ENCODE assay signal across 17 cellular contexts in the genomic region with DNA sequence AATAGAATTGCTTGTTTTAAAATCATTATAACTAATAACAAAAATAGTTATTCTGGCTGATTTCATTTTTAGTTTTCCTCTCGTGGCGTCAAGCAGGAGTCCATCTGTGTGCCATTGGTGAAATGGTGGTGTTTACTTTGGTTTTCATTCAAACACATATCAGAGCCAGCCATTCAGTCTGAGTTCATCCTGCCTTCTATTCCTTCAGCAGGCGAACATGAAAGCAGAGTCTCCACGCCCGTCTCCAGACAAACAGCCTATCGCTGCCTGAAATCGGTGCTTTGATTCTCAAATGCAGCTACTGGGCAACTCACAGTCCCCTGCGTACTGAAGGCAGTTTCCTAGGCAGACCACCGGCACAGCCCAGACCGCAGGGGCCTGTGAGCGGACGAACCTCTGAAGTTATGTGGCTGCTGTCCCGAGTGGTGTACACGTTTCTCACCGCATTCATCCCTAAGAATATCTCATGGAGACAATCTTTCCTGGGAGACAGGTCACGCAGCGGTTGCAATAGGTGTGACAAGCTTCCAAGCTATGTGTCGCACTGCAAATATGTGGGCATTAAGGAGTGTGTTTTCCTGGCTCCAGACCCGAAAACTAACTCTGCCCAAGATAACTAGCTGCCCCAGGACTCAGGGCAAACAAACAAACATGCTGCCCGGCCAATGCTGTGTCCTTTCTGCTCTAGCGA. TPM values are rescaled to one million over a fixed set of nuclear protein-coding genes. Genes with fewer than 3 reads are reported as not detected.
DNase-seq lines count a peak whose midpoint lies in the region; ATAC-seq and TF ChIP-seq lines count a peak whose summit lies in the region.
"Had no signal": no experiment of that assay in that cellular context is flagged by ENCODE, and none has a peak within 500 bp of the region (broad histone marks: within the 10 kb centered on the region; RNA-seq: fewer than 3 reads in every experiment).

No MANE protein-coding gene starts in this region.

- CTCF ChIA-PET in Panc1 (lab: Charles Lee): interaction anchor here (0.5 to 3.0 kb wide), 4 partner anchors 57 to 454 kb away, joined by 3 to 44 read pairs (median 5); no protein-coding TSS in a partner anchor
- CTCF ChIA-PET in A673 (lab: Charles Lee): interaction anchor here (1.6 kb wide), 1 partner anchor 444 kb away, joined by 7 read pairs; no protein-coding TSS in a partner anchor

- no peak for TF ChIP-seq CTCF in Panc1 (IDR thresholded peaks at IDR 0.05)
- no peak for TF ChIP-seq CTCF in fibroblast of lung (conservative IDR thresholded peaks at IDR 0.05 in 1 of 2, IDR thresholded peaks at IDR 0.05 in 1 of 2; ENCODE audit: low read depth in 1 of 2, low read length in 2 of 2)
- no peak for TF ChIP-seq CTCF in A673 (conservative IDR thresholded peaks at IDR 0.05; ENCODE audit: low read depth, low read length)

- H3K4me3 ChIP-seq in Panc1 (ENCODE audit: low read depth in 2 of 2, low read length in 2 of 2) (peak overlapping the region in 1 of 2 experiments; percentile 33; a peak in 2 of 4 replicates), fibroblast of lung (replicated peaks in 1 of 4; ENCODE audit: control extremely low read depth in 1 of 4, insufficient read depth in 1 of 4, low read depth in 3 of 4, low read length in 4 of 4) (peak overlapping the region in 1 of 4 experiments; percentile 17), trophoblast cell (ENCODE audit: low read depth, low read length) (no peak overlapping the region), MG63 (no peak overlapping the region), A673 (ENCODE audit: low read depth, low read length, poor library complexity, severe bottlenecking) (no peak overlapping the region)
- H3K4me3 ChIP-seq: prostate gland had no signal

- H3K27me3 ChIP-seq in Panc1 (ENCODE audit: control insufficient read depth, insufficient read depth, low read length) (no peaks in the 10 kb centered on the region), fibroblast of lung (ENCODE audit: control insufficient read depth, insufficient read depth, low read length) (peaks cover 9% of the 10 kb centered on the region), trophoblast cell (ENCODE audit: insufficient read depth, low read length) (no peaks in the 10 kb centered on the region), MG63 (no peaks in the 10 kb centered on the region), A673 (replicated peaks; ENCODE audit: insufficient read depth, low read depth, low read length, poor library complexity) (peaks cover 3% of the 10 kb centered on the region)

- H3K4me2 ChIP-seq in fibroblast of lung (ENCODE audit: extremely low read depth, insufficient read depth, low read length) (peak overlapping the region; percentile 41), trophoblast cell (ENCODE audit: low read length) (no peak overlapping the region)

- peak; percentile 55; the same call in 1 of the 2 replicates for ATAC-seq in Panc1
- ATAC-seq: activated T-cell treated with anti-CD3 and anti-CD28 coated beads, Interleukin-2, amount 50 U/mL, for 72 hours; effector memory CD8-positive, alpha-beta T cell; stimulated activated naive CD8-positive, alpha-beta T cell treated with anti-CD3 and anti-CD28 coated beads, Interleukin-15, amount 100 ng/mL, for 72 hours had no signal

- intact Hi-C loops in Panc1 (cut with micrococcal nuclease; ENCODE audit: unreplicated experiment) (loop anchor here (1.0 kb wide), 1 partner anchor 407 kb away; no protein-coding TSS in a partner anchor), A673 (cut with micrococcal nuclease; ENCODE audit: unreplicated experiment) (loop anchor here (2.0 to 10.0 kb wide), 2 partner anchors 209 to 407 kb away; no protein-coding TSS in a partner anchor)

- POLR2A ChIA-PET in Panc1 (lab: Charles Lee): no interaction called here
- POLR2A ChIA-PET in A673 (lab: Charles Lee; ENCODE audit: low non-redundant PET): no interaction called here

- H3K79me1 ChIP-seq in trophoblast cell (ENCODE audit: low read length): peaks cover 22% of the 10 kb centered on the region

- H2BK120ac ChIP-seq in trophoblast cell (ENCODE audit: insufficient read depth, low read length, poor library complexity): peak overlapping the region; percentile 7

- H3K36me3 ChIP-seq in Panc1 (ENCODE audit: control insufficient read depth, insufficient read depth, low read length) (no peaks in the 10 kb centered on the region), fibroblast of lung (ENCODE audit: control insufficient read depth, insufficient read depth, low read length) (no peaks in the 10 kb centered on the region), trophoblast cell (ENCODE audit: control insufficient read depth in 1 of 2, insufficient read depth in 2 of 2, low read length in 2 of 2) (no peaks in the 10 kb centered on the region), MG63 (no peaks in the 10 kb centered on the region), A673 (ENCODE audit: insufficient read depth, low read length, poor library complexity, severe bottlenecking) (no peaks in the 10 kb centered on the region)
- H3K36me3 ChIP-seq: prostate gland had no signal

- no peak overlapping the region for H2AK5ac ChIP-seq in trophoblast cell (ENCODE audit: low read length)

- peak overlapping the region; percentile 29 for H2BK12ac ChIP-seq in trophoblast cell (ENCODE audit: low read length)

- H3K9ac ChIP-seq in fibroblast of lung (ENCODE audit: insufficient read depth, low read length): no peak overlapping the region
- H3K9ac ChIP-seq in trophoblast cell (ENCODE audit: low read length): no peak overlapping the region

- peak overlapping the region; percentile 62 for H2BK5ac ChIP-seq in trophoblast cell (ENCODE audit: low read depth, low read length, poor library complexity)

- H3K9me3 ChIP-seq in Panc1 (ENCODE audit: control insufficient read depth, insufficient read depth, low read depth, low read length) (no peaks in the 10 kb centered on the region), fibroblast of lung (ENCODE audit: control insufficient read depth, insufficient read depth, low read depth, low read length) (no peaks in the 10 kb centered on the region), trophoblast cell (ENCODE audit: insufficient read depth, low read depth, low read length) (no peaks in the 10 kb centered on the region), MG63 (no peaks in the 10 kb centered on the region), A673 (ENCODE audit: low read depth, low read length, poor library complexity, severe bottlenecking) (no peaks in the 10 kb centered on the region)
- H3K9me3 ChIP-seq: prostate gland had no signal

- peaks cover 3% of the 10 kb centered on the region; the same call in 1 of the 2 replicates for H3K4me1 ChIP-seq in Panc1 (ENCODE audit: control insufficient read depth, insufficient read depth, low read length)
- no peaks in the 10 kb centered on the region for H3K4me1 ChIP-seq in fibroblast of lung (ENCODE audit: control insufficient read depth, extremely low read depth, insufficient read depth, low read length)
- H3K4me1 ChIP-seq in trophoblast cell (ENCODE audit: control insufficient read depth in 1 of 2, insufficient read depth in 2 of 2, low read length in 2 of 2): peaks cover 17% of the 10 kb centered on the region in 2 experiments
- no peaks in the 10 kb centered on the region for H3K4me1 ChIP-seq in A673 (ENCODE audit: insufficient read depth, low read length, poor library complexity, severe bottlenecking)
- H3K4me1 ChIP-seq: prostate gland had no signal

- no peak overlapping the region for H3K14ac ChIP-seq in trophoblast cell (ENCODE audit: low read length)

- no TSS peak for BruUV-seq in Panc1 (replicated peaks; lab: Mats Ljungman, UMichigan)
- no TSS peak for BruUV-seq in A673 (replicated peaks; lab: Mats Ljungman, UMichigan)

- peak overlapping the region; percentile 31 for H4K91ac ChIP-seq in trophoblast cell (ENCODE audit: low read depth, low read length)

- H4K20me1 ChIP-seq in fibroblast of lung (ENCODE audit: control insufficient read depth, extremely low read depth, insufficient read depth, low read length): no peaks in the 10 kb centered on the region

- H3K18ac ChIP-seq in trophoblast cell (ENCODE audit: low read length): no peak overlapping the region

- in situ Hi-C loops in Panc1 (cut with HindIII; ENCODE audit: low pct_unique_long_range_greater_than_20kb, low sequenced_read_pairs): no loop called here

- H2AFZ ChIP-seq in fibroblast of lung (ENCODE audit: low read length) (peak overlapping the region; percentile 6), trophoblast cell (ENCODE audit: insufficient read depth, low read length, poor library complexity) (no peak overlapping the region)

- H3K4ac ChIP-seq in trophoblast cell (ENCODE audit: low read depth, low read length): no peak overlapping the region

- no CpG with 5 or more reads among the region's 21 CpGs for WGBS in trophoblast cell (ENCODE audit: extremely low coverage, insufficient coverage, insufficient read length)

- peak overlapping the region; percentile 23 for H4K8ac ChIP-seq in trophoblast cell (ENCODE audit: low read depth, low read length)

- DNase-seq in ELR (ENCODE audit: low read depth) (peak; percentile 53), Panc1 (ENCODE audit: low read depth, low spot score) (no peak), fibroblast of lung (ENCODE audit: low read depth in 2 of 2) (peak; percentile 23 to 47), trophoblast cell (peak; percentile 51 to 75), MG63 (no peak), A673 (ENCODE audit: low spot score) (no peak)
- no peak for DNase-seq in activated naive CD4-positive, alpha-beta T cell treated with Interleukin-2 at 50 U/mL for 16 hours
- no peak for DNase-seq in activated CD4-positive, alpha-beta T cell treated with anti-CD3 and anti-CD28 coated beads, Interleukin-2, amount 50 U/mL, for 1 hour
- DNase-seq: activated T-cell treated with anti-CD3 and anti-CD28 coated beads, Interleukin-2, amount 50 U/mL, for 72 hours; effector memory CD8-positive, alpha-beta T cell; KG1; NCI-H1930; NK-92 treated with Interleukin-12 subunit alpha and Interleukin-12 subunit beta, amount 100 ng/mL, for 24 hours; stimulated activated naive CD8-positive, alpha-beta T cell treated with anti-CD3 and anti-CD28 coated beads, Interleukin-15, amount 100 ng/mL, for 72 hours; SW 1271 had no signal

- H3K79me2 ChIP-seq in fibroblast of lung (ENCODE audit: control insufficient read depth, insufficient read depth, low read length) (no peaks in the 10 kb centered on the region), trophoblast cell (ENCODE audit: control insufficient read depth, insufficient read depth, low read length, poor library complexity) (peaks cover 2% of the 10 kb centered on the region)

- H3K27ac ChIP-seq in Panc1 (ENCODE audit: low read length) (no peak overlapping the region), fibroblast of lung (ENCODE audit: insufficient read depth, low read length) (no peak overlapping the region), trophoblast cell (ENCODE audit: low read depth, low read length) (peak overlapping the region; percentile 60), A673 (ENCODE audit: low read depth, low read length, poor library complexity, severe bottlenecking) (no peak overlapping the region)
- H3K27ac ChIP-seq: prostate gland had no signal

- H3K23ac ChIP-seq in trophoblast cell (ENCODE audit: low read length): no peak overlapping the region

- no peak overlapping the region for H4K12ac ChIP-seq in trophoblast cell (ENCODE audit: low read depth, low read length)

RNA-seq across cellular contexts. Expression of gene RYR3, which starts 17.0 kb away (rescaled TPM):
- total RNA-seq in Panc1 (2021; ENCODE audit: unreplicated experiment) (not detected), fibroblast of lung (0.17 and 0.26 TPM in 2 replicates), A673 (2021) (not detected in 2 replicates)
- polyA plus RNA-seq in Panc1 (2012; ENCODE audit: insufficient read length): 0.17 TPM
- polyA plus RNA-seq in fibroblast of lung: not detected in 2 replicates
- polyA plus RNA-seq in fibroblast of lung (2012): 0.13 and 0.14 TPM in 2 replicates
- polyA minus RNA-seq in fibroblast of lung (ENCODE audit: low replicate concordance): not detected in 2 replicates
- polyA plus RNA-seq in trophoblast cell (2013): 5.4 and 6.1 TPM in 2 replicates
- total RNA-seq in MG63 (2014; rRNA removed; shearing (Covaris generic); ENCODE audit: low replicate concordance): not detected in 2 replicates
- total RNA-seq: activated T-cell treated with anti-CD3 and anti-CD28 coated beads, Interleukin-2, amount 50 U/mL, for 72 hours had no signal
- polyA plus RNA-seq: CD14-positive monocyte had no signal

Comparison
In these comparisons a context has a peak if more than half of its experiments do, and no peak if none do; other contexts are left out.
1. DNase-seq: peak in ELR (single experiment), fibroblast of lung (2 of 2) and trophoblast cell (2 of 2); none in Panc1 (single experiment), activated naive CD4-positive, alpha-beta T cell treated with Interleukin-2 at 50 U/mL for 16 hours (single experiment), MG63 (single experiment), A673 (single experiment) and activated CD4-positive, alpha-beta T cell treated with anti-CD3 and anti-CD28 coated beads, Interleukin-2, amount 50 U/mL, for 1 hour (single experiment).